Comparison of ENCODE assay signal across 24 cellular contexts in genomic region chr14:38330262-38330661, GRCh38.
"Had no signal": no experiment of that assay in that cellular context is flagged by ENCODE, and none has a peak within 500 bp of the region (broad histone marks: within the 10 kb centered on the region; RNA-seq: fewer than 3 reads in every experiment).

No MANE protein-coding gene starts in this region.

- H3K27ac ChIP-seq: gastrocnemius medialis, left lung, ovary, psoas muscle, skin epidermis, spleen, thoracic aorta, transverse colon, upper lobe of right lung, uterus had no signal

- H3K4me1 Mint-ChIP-seq: naive thymus-derived CD4-positive, alpha-beta T cell; nephron progenitor cell; stimulated activated naive B cell treated with anti-CD40 and anti-IgM and Interleukin-4, amounts not matched to agents 10 μg/mL and 1 μg/mL and 100 μg/mL, for 72 hours had no signal

- FAIRE-seq: islet of Langerhans had no signal

- ATAC-seq: gastrocnemius medialis; left cardiac atrium; left lung; naive thymus-derived CD4-positive, alpha-beta T cell; psoas muscle; right cardiac atrium; stimulated activated naive B cell treated with anti-CD40 and anti-IgM and Interleukin-4, amounts not matched to agents 10 μg/mL and 1 μg/mL and 100 μg/mL, for 72 hours; upper lobe of right lung had no signal

- H3K36me3 Mint-ChIP-seq: stimulated activated naive B cell treated with anti-CD40 and anti-IgM and Interleukin-4, amounts not matched to agents 10 μg/mL and 1 μg/mL and 100 μg/mL, for 72 hours had no signal

- DNase-seq: cortex of kidney; foreskin fibroblast; gastrocnemius medialis; head of caudate nucleus; left cardiac atrium; mesenchymal stem cell; midbrain; naive thymus-derived CD4-positive, alpha-beta T cell; nephron progenitor cell; occipital lobe; ovary; posterior cingulate gyrus; psoas muscle; right cardiac atrium; spleen; stimulated activated naive B cell treated with anti-CD40 and anti-IgM and Interleukin-4, amounts not matched to agents 10 μg/mL and 1 μg/mL and 100 μg/mL, for 72 hours; transverse colon; upper lobe of right lung; uterus had no signal

- H3K9me3 ChIP-seq: gastrocnemius medialis, ovary, psoas muscle, thoracic aorta, transverse colon, upper lobe of right lung, uterus had no signal

- H3K27me3 ChIP-seq: gastrocnemius medialis, left lung, ovary, spleen, transverse colon, upper lobe of right lung, uterus had no signal

- H3K4me1 ChIP-seq: gastrocnemius medialis, left lung, psoas muscle, spleen, transverse colon, upper lobe of right lung, uterus had no signal

- H3K4me3 Mint-ChIP-seq: naive thymus-derived CD4-positive, alpha-beta T cell; nephron progenitor cell; stimulated activated naive B cell treated with anti-CD40 and anti-IgM and Interleukin-4, amounts not matched to agents 10 μg/mL and 1 μg/mL and 100 μg/mL, for 72 hours; stimulated activated naive CD8-positive, alpha-beta T cell treated with anti-CD3 and anti-CD28 coated beads, Interleukin-15, Interleukin-2, amounts not matched to agents 100 ng/mL and 50 ng/mL, for 24 hours had no signal

- H3K27ac Mint-ChIP-seq: naive thymus-derived CD4-positive, alpha-beta T cell; nephron progenitor cell; stimulated activated naive B cell treated with anti-CD40 and anti-IgM and Interleukin-4, amounts not matched to agents 10 μg/mL and 1 μg/mL and 100 μg/mL, for 72 hours; stimulated activated naive CD8-positive, alpha-beta T cell treated with anti-CD3 and anti-CD28 coated beads, Interleukin-15, Interleukin-2, amounts not matched to agents 100 ng/mL and 50 ng/mL, for 24 hours had no signal

- H3K27me3 Mint-ChIP-seq: stimulated activated naive B cell treated with anti-CD40 and anti-IgM and Interleukin-4, amounts not matched to agents 10 μg/mL and 1 μg/mL and 100 μg/mL, for 72 hours; stimulated activated naive CD8-positive, alpha-beta T cell treated with anti-CD3 and anti-CD28 coated beads, Interleukin-15, Interleukin-2, amounts not matched to agents 100 ng/mL and 50 ng/mL, for 24 hours had no signal

- H3K36me3 ChIP-seq: gastrocnemius medialis, left lung, ovary, spleen, thoracic aorta, transverse colon, upper lobe of right lung, uterus had no signal

- H3K4me3 ChIP-seq: gastrocnemius medialis, left lung, ovary, psoas muscle, skin epidermis, spleen, thoracic aorta, transverse colon, upper lobe of right lung, uterus had no signal
